In genomic region chr10:30435499-30436117, GRCh38 we compare ENCODE assay signal across 8 cellular contexts. TPM values are rescaled to one million over a fixed set of nuclear protein-coding genes. Genes with fewer than 3 reads are reported as not detected.
DNase-seq lines count a peak whose midpoint lies in the region; ATAC-seq and TF ChIP-seq lines count a peak whose summit lies in the region.
"Not testable (repeated sequence)": the region's sequence is repeated elsewhere in the genome, so short reads cannot be mapped to it uniquely, and the experiment has no call there.

No MANE protein-coding gene starts in this region.

- in situ Hi-C loops in HAP-1 (cut with MboI; ENCODE audit: low sequenced_read_pairs), result not testable (repeated sequence)

- not testable (repeated sequence) for H3K9me3 ChIP-seq in HAP-1; SJSA1 (replicated peaks); effector memory CD4-positive, alpha-beta T cell (ENCODE audit: control insufficient read depth, low read length); iPS-15b (ENCODE audit: control insufficient read depth, insufficient read depth, low read length); naive thymus-derived CD4-positive, alpha-beta T cell (ENCODE audit: control insufficient read depth in 2 of 3, low read length in 3 of 3); smooth muscle cell (replicated peaks; ENCODE audit: low read depth)

- H3K79me2 ChIP-seq in smooth muscle cell (ENCODE audit: low read depth), result peaks cover 31% of the 10 kb centered on the region

- H3K36me3 ChIP-seq in HAP-1 (replicated peaks), result peaks cover 23% of the 10 kb centered on the region
- peaks cover 12% of the 10 kb centered on the region; the same call in 1 of the 2 replicates for H3K36me3 ChIP-seq in SJSA1
- not testable (repeated sequence) for H3K36me3 ChIP-seq in effector memory CD4-positive, alpha-beta T cell (ENCODE audit: control insufficient read depth, insufficient read depth, low read length); iPS-15b (ENCODE audit: control insufficient read depth, insufficient read depth, low read length); naive thymus-derived CD4-positive, alpha-beta T cell (ENCODE audit: control insufficient read depth in 2 of 3, insufficient read depth in 3 of 3, low read length in 3 of 3); smooth muscle cell (ENCODE audit: low read depth)

- not testable (repeated sequence) for H3K9ac ChIP-seq in iPS-15b (ENCODE audit: low read depth, low read length)
- H3K9ac ChIP-seq in smooth muscle cell (ENCODE audit: low read depth), result peak overlapping the region; percentile 98

- H3K27ac ChIP-seq in SJSA1 (peak overlapping the region; percentile 84), smooth muscle cell (ENCODE audit: low read depth) (peak overlapping the region; percentile 99)
- H3K27ac ChIP-seq in effector memory CD4-positive, alpha-beta T cell (ENCODE audit: insufficient read depth, low read length, poor library complexity, severe bottlenecking), result peak overlapping the region; percentile 85
- not testable (repeated sequence) for H3K27ac ChIP-seq in naive thymus-derived CD4-positive, alpha-beta T cell (ENCODE audit: low read depth, low read length)

- H3K36me3 Mint-ChIP-seq in activated naive CD8-positive, alpha-beta T cell treated with anti-CD3 and anti-CD28 coated beads for 36 hours, result peaks cover 35% of the 10 kb centered on the region
- H3K36me3 Mint-ChIP-seq in naive thymus-derived CD4-positive, alpha-beta T cell, result peaks cover 0 to 46% (median 0%) of the 10 kb centered on the region in 5 donors

- H3K4me3 Mint-ChIP-seq in activated naive CD8-positive, alpha-beta T cell treated with anti-CD3 and anti-CD28 coated beads for 36 hours, result peak overlapping the region; percentile 89
- peak overlapping the region; percentile 23 to 93 (median 88) for H3K4me3 Mint-ChIP-seq in naive thymus-derived CD4-positive, alpha-beta T cell

- H3K27ac Mint-ChIP-seq in activated naive CD8-positive, alpha-beta T cell treated with anti-CD3 and anti-CD28 coated beads for 36 hours, result peak overlapping the region; percentile 54
- peak overlapping the region in 4 of 9 donors; percentile 9 to 94 (median 47) for H3K27ac Mint-ChIP-seq in naive thymus-derived CD4-positive, alpha-beta T cell

- intact Hi-C loops in naive thymus-derived CD4-positive, alpha-beta T cell (cut with micrococcal nuclease), result loop anchor here (2.0 to 10.0 kb wide), 9 partner anchors 21 to 1942 kb away; partner anchors contain the start of genes ARHGAP12 (in 1 of the 2), KIF5B (in 1 of the 2) and MTPAP (in 1 of the 2)

- not testable (repeated sequence) for H3K27me3 ChIP-seq in HAP-1 (ENCODE audit: low read depth); SJSA1 (replicated peaks); effector memory CD4-positive, alpha-beta T cell (replicated peaks; ENCODE audit: control insufficient read depth, insufficient read depth, low read length, poor library complexity, severe bottlenecking); iPS-15b (ENCODE audit: control insufficient read depth, insufficient read depth, low read length); naive thymus-derived CD4-positive, alpha-beta T cell (ENCODE audit: control insufficient read depth in 2 of 2, insufficient read depth in 2 of 2, low read length in 2 of 2); smooth muscle cell (ENCODE audit: low read depth)

- peaks cover 37% of the 10 kb centered on the region for H3F3A ChIP-seq in smooth muscle cell (ENCODE audit: low read depth)

- not testable (repeated sequence) for TF ChIP-seq CTCF in AG09309 (IDR thresholded peaks at IDR 0.05; ENCODE audit: control insufficient read depth, insufficient read depth, low read depth, low read length, missing control alignments); smooth muscle cell (IDR thresholded peaks at IDR 0.05; ENCODE audit: borderline replicate concordance, insufficient read depth, poor library complexity, severe bottlenecking)

- H3K4me3 ChIP-seq in AG09309 (ENCODE audit: control insufficient read depth, low read depth, low read length) (peak overlapping the region; percentile 87), HAP-1 (peak overlapping the region; percentile 79), SJSA1 (peak overlapping the region; percentile 79), iPS-15b (ENCODE audit: low read depth, low read length) (peak overlapping the region; percentile 64), smooth muscle cell (peak overlapping the region; percentile 93)
- H3K4me3 ChIP-seq in effector memory CD4-positive, alpha-beta T cell (ENCODE audit: insufficient read depth, low read depth, low read length, poor library complexity, severe bottlenecking), result not testable (repeated sequence)
- peak overlapping the region; percentile 19 for H3K4me3 ChIP-seq in naive thymus-derived CD4-positive, alpha-beta T cell (ENCODE audit: low read length)

- 51% methylated on average over 15 of the region's 15 CpGs for WGBS in smooth muscle cell (ENCODE audit: low lambda C conversion rate)

- peak overlapping the region; percentile 96 for H3K4me2 ChIP-seq in smooth muscle cell

- POLR2A ChIA-PET in naive thymus-derived CD4-positive, alpha-beta T cell (lab: Charles Lee), result interaction anchor here (1.1 to 3.2 kb wide), 2 partner anchors 93 to 94 kb away, joined by 4 to 22 read pairs; no protein-coding TSS in a partner anchor

- H3K4me1 Mint-ChIP-seq in activated naive CD8-positive, alpha-beta T cell treated with anti-CD3 and anti-CD28 coated beads for 36 hours, result peaks cover 51% of the 10 kb centered on the region
- peaks cover 37 to 71% (median 46%) of the 10 kb centered on the region in 7 donors for H3K4me1 Mint-ChIP-seq in naive thymus-derived CD4-positive, alpha-beta T cell

- not testable (repeated sequence) for DNase-seq in AG09309 (ENCODE audit: low read depth); HAP-1 (ENCODE audit: low spot score in 2 of 2); SJSA1 (ENCODE audit: low read depth in 1 of 2, low spot score in 2 of 2); activated naive CD8-positive, alpha-beta T cell treated with anti-CD3 and anti-CD28 coated beads for 36 hours; effector memory CD4-positive, alpha-beta T cell; naive thymus-derived CD4-positive, alpha-beta T cell; smooth muscle cell (lab: John Stamatoyannopoulos, UW; ENCODE audit: unreplicated experiment)

- H2AFZ ChIP-seq in smooth muscle cell (ENCODE audit: low read depth), result not testable (repeated sequence)

- H3K9me3 Mint-ChIP-seq in activated naive CD8-positive, alpha-beta T cell treated with anti-CD3 and anti-CD28 coated beads for 36 hours; naive thymus-derived CD4-positive, alpha-beta T cell: not testable (repeated sequence)

- ATAC-seq in naive thymus-derived CD4-positive, alpha-beta T cell, result not testable (repeated sequence)

- not testable (repeated sequence) for H3K27me3 Mint-ChIP-seq in activated naive CD8-positive, alpha-beta T cell treated with anti-CD3 and anti-CD28 coated beads for 36 hours; naive thymus-derived CD4-positive, alpha-beta T cell

- H3K4me1 ChIP-seq in HAP-1 (peaks cover 52% of the 10 kb centered on the region), SJSA1 (replicated peaks) (peaks cover 38% of the 10 kb centered on the region), iPS-15b (ENCODE audit: control insufficient read depth, insufficient read depth, low read length) (peaks cover 21% of the 10 kb centered on the region), smooth muscle cell (ENCODE audit: low read depth) (peaks cover 33% of the 10 kb centered on the region)
- peaks cover 16% of the 10 kb centered on the region for H3K4me1 ChIP-seq in effector memory CD4-positive, alpha-beta T cell (ENCODE audit: control insufficient read depth, insufficient read depth, low read length, poor library complexity, severe bottlenecking)
- peaks cover 21 to 22% of the 10 kb centered on the region in 2 donors for H3K4me1 ChIP-seq in naive thymus-derived CD4-positive, alpha-beta T cell (ENCODE audit: control insufficient read depth in 2 of 2, insufficient read depth in 2 of 2, low read length in 2 of 2)

- H4K20me1 ChIP-seq in smooth muscle cell (ENCODE audit: low read depth), result peaks cover 43% of the 10 kb centered on the region

- CTCF ChIA-PET in naive thymus-derived CD4-positive, alpha-beta T cell (lab: Charles Lee), result not testable (repeated sequence)

RNA-seq across cellular contexts. Expression of gene MAP3K8, which starts 1.6 kb away (rescaled TPM):
- 3.9 and 4.2 TPM in 2 replicates for total RNA-seq in SJSA1 (2014; rRNA removed; shearing (Covaris generic))
- total RNA-seq in activated naive CD8-positive, alpha-beta T cell treated with anti-CD3 and anti-CD28 coated beads for 36 hours, result 10 to 100 TPM; 18.0 to 18.5 TPM
- 100 to 1,000 TPM in 1 of 5 experiments, 10 to 100 TPM in 2, 1 to 10 TPM in 1, under 1 TPM in 1; 0.70 to 102 (median 31.2) TPM for total RNA-seq in naive thymus-derived CD4-positive, alpha-beta T cell
- polyA plus RNA-seq in naive thymus-derived CD4-positive, alpha-beta T cell, result under 1 TPM in 1 of 2 donors, not detected in 1; 0.28 TPM
- total RNA-seq in smooth muscle cell, result 10.4 and 23.5 TPM in 2 replicates
- 18.5 and 19.3 TPM in 2 replicates for polyA plus RNA-seq in smooth muscle cell
